In genomic region chr2:52342458-52342857, GRCh38 we compare ENCODE assay signal across 15 cellular contexts.
DNase-seq lines count a peak whose midpoint lies in the region; FAIRE-seq and TF ChIP-seq lines count a peak whose summit lies in the region.
"Had no signal": no experiment of that assay in that cellular context is flagged by ENCODE, and none has a peak within 500 bp of the region (broad histone marks: within the 10 kb centered on the region; RNA-seq: fewer than 3 reads in every experiment).

No MANE protein-coding gene starts in this region.

- POLR2A ChIA-PET in activated CD4-positive, alpha-beta memory T cell treated with anti-CD3 and anti-CD28 coated beads for 36 hours (lab: Charles Lee): no interaction called here

- H3K36me3 Mint-ChIP-seq in activated CD4-positive, alpha-beta memory T cell treated with anti-CD3 and anti-CD28 coated beads for 36 hours: no peaks in the 10 kb centered on the region

- H3K27me3 Mint-ChIP-seq in activated CD4-positive, alpha-beta memory T cell treated with anti-CD3 and anti-CD28 coated beads for 36 hours: no peaks in the 10 kb centered on the region

- TF ChIP-seq POLR2A in H54 (IDR thresholded peaks at IDR 0.05; ENCODE audit: low read depth, low read length): no peak

- DNase-seq in HCEC 1CT (peak; percentile 45), brain pericyte (ENCODE audit: low read depth, low spot score) (peak; percentile 30), fibroblast of peridontal ligament (ENCODE audit: extremely low read depth) (peak; percentile 84), smooth muscle cell of the brain vasculature (ENCODE audit: low read depth, low spot score) (peak; percentile 18), H54 (ENCODE audit: insufficient read length, low spot score) (no peak)
- DNase-seq in activated CD4-positive, alpha-beta T cell treated with anti-CD3 and anti-CD28 coated beads, Interleukin-2, amount 50 U/mL, for 1 hour: no peak
- DNase-seq in activated CD4-positive, alpha-beta memory T cell treated with anti-CD3 and anti-CD28 coated beads for 36 hours: no peak
- DNase-seq: BE2C, EL, GF-D8, Kasumi-1, NCI-H187, NCI-H510A, SIG-M5 had no signal

- H3K4me1 Mint-ChIP-seq in activated CD4-positive, alpha-beta memory T cell treated with anti-CD3 and anti-CD28 coated beads for 36 hours (ENCODE audit: low read depth): no peaks in the 10 kb centered on the region

- no peak for FAIRE-seq in H54 (lab: Jason Lieb, UNC)
- FAIRE-seq: A549 had no signal

- no peak overlapping the region for H3K4me3 Mint-ChIP-seq in activated CD4-positive, alpha-beta memory T cell treated with anti-CD3 and anti-CD28 coated beads for 36 hours

- CTCF ChIA-PET in activated CD4-positive, alpha-beta memory T cell treated with anti-CD3 and anti-CD28 coated beads for 36 hours (lab: Charles Lee): no interaction called here

- no peak overlapping the region for H3K27ac Mint-ChIP-seq in activated CD4-positive, alpha-beta memory T cell treated with anti-CD3 and anti-CD28 coated beads for 36 hours

- peaks cover 4% of the 10 kb centered on the region for H3K9me3 Mint-ChIP-seq in activated CD4-positive, alpha-beta memory T cell treated with anti-CD3 and anti-CD28 coated beads for 36 hours

- intact Hi-C loops in activated CD4-positive, alpha-beta memory T cell treated with anti-CD3 and anti-CD28 coated beads for 36 hours (cut with micrococcal nuclease): no loop called here

Comparison
In these comparisons a context has a peak if more than half of its experiments do, and no peak if none do; other contexts are left out.
1. DNase-seq: peak in HCEC 1CT (single experiment), brain pericyte (single experiment), fibroblast of peridontal ligament (single experiment) and smooth muscle cell of the brain vasculature (single experiment); none in activated CD4-positive, alpha-beta T cell treated with anti-CD3 and anti-CD28 coated beads, Interleukin-2, amount 50 U/mL, for 1 hour (single experiment), H54 (single experiment) and activated CD4-positive, alpha-beta memory T cell treated with anti-CD3 and anti-CD28 coated beads for 36 hours (single experiment).